1 cellular context compared by ENCODE assay signal in genomic region chr13:33260168-33261098, GRCh38.
TF ChIP-seq lines count a peak whose summit lies in the region.

No MANE protein-coding gene starts in this region.

TF ChIP-seq in HepG2, 621 proteins besides CTCF, POLR2A, EP300 and RAD21 (continued from another document):
- 0 out of 2 replicates have a peak, but pooled peaks have one; percentile 71 for TF ChIP-seq RFXAP (CRISPR knock-in tag; IDR thresholded peaks at IDR 0.05; ENCODE audit: borderline replicate concordance)
- TF ChIP-seq ZNF34 (CRISPR knock-in tag; IDR thresholded peaks at IDR 0.05; ENCODE audit: borderline replicate concordance): no peak
- TF ChIP-seq PRDM10 (CRISPR knock-in tag; IDR thresholded peaks at IDR 0.05; ENCODE audit: low read depth): peak; percentile 53; the same call in 1 of the 2 replicates
- TF ChIP-seq ZFYVE20 (CRISPR knock-in tag; IDR thresholded peaks at IDR 0.05; ENCODE audit: borderline replicate concordance, low read depth): no peak
- no peak; the same call in 1 of the 2 replicates for TF ChIP-seq ZSCAN31 (CRISPR knock-in tag; IDR thresholded peaks at IDR 0.05; ENCODE audit: low read depth)
- TF ChIP-seq BHLHE40 (IDR thresholded peaks at IDR 0.05; ENCODE audit: low read length): peak; percentile 78
- TF ChIP-seq CBFB (CRISPR knock-in tag; IDR thresholded peaks at IDR 0.05): peak; percentile 80
- TF ChIP-seq, protein P1, sequence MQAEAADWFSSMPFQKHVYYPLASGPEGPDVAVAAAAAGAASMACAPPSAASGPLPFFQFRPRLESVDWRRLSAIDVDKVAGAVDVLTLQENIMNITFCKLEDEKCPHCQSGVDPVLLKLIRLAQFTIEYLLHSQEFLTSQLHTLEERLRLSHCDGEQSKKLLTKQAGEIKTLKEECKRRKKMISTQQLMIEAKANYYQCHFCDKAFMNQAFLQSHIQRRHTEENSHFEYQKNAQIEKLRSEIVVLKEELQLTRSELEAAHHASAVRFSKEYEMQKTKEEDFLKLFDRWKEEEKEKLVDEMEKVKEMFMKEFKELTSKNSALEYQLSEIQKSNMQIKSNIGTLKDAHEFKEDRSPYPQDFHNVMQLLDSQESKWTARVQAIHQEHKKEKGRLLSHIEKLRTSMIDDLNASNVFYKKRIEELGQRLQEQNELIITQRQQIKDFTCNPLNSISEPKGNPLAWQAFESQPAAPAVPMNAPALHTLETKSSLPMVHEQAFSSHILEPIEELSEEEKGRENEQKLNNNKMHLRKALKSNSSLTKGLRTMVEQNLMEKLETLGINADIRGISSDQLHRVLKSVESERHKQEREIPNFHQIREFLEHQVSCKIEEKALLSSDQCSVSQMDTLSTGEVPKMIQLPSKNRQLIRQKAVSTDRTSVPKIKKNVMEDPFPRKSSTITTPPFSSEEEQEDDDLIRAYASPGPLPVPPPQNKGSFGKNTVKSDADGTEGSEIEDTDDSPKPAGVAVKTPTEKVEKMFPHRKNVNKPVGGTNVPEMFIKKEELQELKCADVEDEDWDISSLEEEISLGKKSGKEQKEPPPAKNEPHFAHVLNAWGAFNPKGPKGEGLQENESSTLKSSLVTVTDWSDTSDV (CRISPR knock-in tag; IDR thresholded peaks at IDR 0.05): no peak
- TF ChIP-seq ZBTB4 (CRISPR knock-in tag; IDR thresholded peaks at IDR 0.05; ENCODE audit: borderline replicate concordance): no peak
- peak; percentile 49; the same call in 1 of the 2 replicates for TF ChIP-seq ZNF264 (CRISPR knock-in tag; IDR thresholded peaks at IDR 0.05)
- TF ChIP-seq MIXL1 (CRISPR knock-in tag; IDR thresholded peaks at IDR 0.05): peak; percentile 90
- no peak for TF ChIP-seq SATB2 (CRISPR knock-in tag; IDR thresholded peaks at IDR 0.05)
- TF ChIP-seq U2AF1 (optimal IDR thresholded peaks at IDR 0.05; ENCODE audit: low read depth, low read length): no peak
- TF ChIP-seq ZNF354B (CRISPR knock-in tag; IDR thresholded peaks at IDR 0.05): no peak
- no peak for TF ChIP-seq CHD2 (IDR thresholded peaks at IDR 0.05; ENCODE audit: low read depth, low read length)
- TF ChIP-seq ZNF788 (CRISPR knock-in tag; IDR thresholded peaks at IDR 0.05; ENCODE audit: borderline replicate concordance): peak; percentile 87; the same call in 1 of the 2 replicates
- TF ChIP-seq ZNF75D (CRISPR knock-in tag; IDR thresholded peaks at IDR 0.05; ENCODE audit: borderline replicate concordance): no peak
- no peak for TF ChIP-seq MAFF (IDR thresholded peaks at IDR 0.05; ENCODE audit: low read depth, low read length)
- TF ChIP-seq, protein P2, sequence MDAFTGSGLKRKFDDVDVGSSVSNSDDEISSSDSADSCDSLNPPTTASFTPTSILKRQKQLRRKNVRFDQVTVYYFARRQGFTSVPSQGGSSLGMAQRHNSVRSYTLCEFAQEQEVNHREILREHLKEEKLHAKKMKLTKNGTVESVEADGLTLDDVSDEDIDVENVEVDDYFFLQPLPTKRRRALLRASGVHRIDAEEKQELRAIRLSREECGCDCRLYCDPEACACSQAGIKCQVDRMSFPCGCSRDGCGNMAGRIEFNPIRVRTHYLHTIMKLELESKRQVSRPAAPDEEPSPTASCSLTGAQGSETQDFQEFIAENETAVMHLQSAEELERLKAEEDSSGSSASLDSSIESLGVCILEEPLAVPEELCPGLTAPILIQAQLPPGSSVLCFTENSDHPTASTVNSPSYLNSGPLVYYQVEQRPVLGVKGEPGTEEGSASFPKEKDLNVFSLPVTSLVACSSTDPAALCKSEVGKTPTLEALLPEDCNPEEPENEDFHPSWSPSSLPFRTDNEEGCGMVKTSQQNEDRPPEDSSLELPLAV (CRISPR knock-in tag; conservative IDR thresholded peaks at IDR 0.05; ENCODE audit: low read depth): no peak
- peak; percentile 54; the same call in 1 of the 2 replicates for TF ChIP-seq ZNF691 (CRISPR knock-in tag; IDR thresholded peaks at IDR 0.05; ENCODE audit: borderline replicate concordance, low read depth)
- TF ChIP-seq ZNF468 (CRISPR knock-in tag; IDR thresholded peaks at IDR 0.05): no peak
- TF ChIP-seq ZNF20 (CRISPR knock-in tag; IDR thresholded peaks at IDR 0.05): no peak
- peak; percentile 16; the same call in 1 of the 2 replicates for TF ChIP-seq ZNF629 (CRISPR knock-in tag; conservative IDR thresholded peaks at IDR 0.05)
